In genomic region chr20:63956664-63957003, GRCh38 we compare ENCODE assay signal across 1 cellular context.
TF ChIP-seq lines count a peak whose summit lies in the region.

No MANE protein-coding gene starts in this region.

TF ChIP-seq in endothelial cell of umbilical vein, 7 proteins besides CTCF, POLR2A, EP300 and RAD21:
- TF ChIP-seq FOS (IDR thresholded peaks at IDR 0.05; ENCODE audit: borderline replicate concordance, insufficient read depth, low read length) = no peak
- TF ChIP-seq POLR2AphosphoS5 (IDR thresholded peaks at IDR 0.05; ENCODE audit: insufficient read depth, low read depth, low read length) = no peak
- no peak for TF ChIP-seq GATA2 (IDR thresholded peaks at IDR 0.05; ENCODE audit: insufficient read depth, insufficient read length, low read depth, low read length)
- TF ChIP-seq EZH2 (IDR thresholded peaks at IDR 0.05; ENCODE audit: borderline replicate concordance, low read depth, low read length, severe bottlenecking) = no peak
- no peak for TF ChIP-seq JUN (IDR thresholded peaks at IDR 0.05; ENCODE audit: borderline replicate concordance, insufficient read depth, insufficient read length, low read depth)
- TF ChIP-seq, protein P1, sequence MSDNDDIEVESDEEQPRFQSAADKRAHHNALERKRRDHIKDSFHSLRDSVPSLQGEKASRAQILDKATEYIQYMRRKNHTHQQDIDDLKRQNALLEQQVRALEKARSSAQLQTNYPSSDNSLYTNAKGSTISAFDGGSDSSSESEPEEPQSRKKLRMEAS (IDR thresholded peaks at IDR 0.05; ENCODE audit: insufficient read depth, insufficient read length) = no peak
- TF ChIP-seq MYC (IDR thresholded peaks at IDR 0.05; ENCODE audit: low read depth, low read length) = no peak
